30 cellular contexts compared by ENCODE assay signal in genomic region chr5:25128606-25129005, GRCh38.
"Had no signal": no experiment of that assay in that cellular context is flagged by ENCODE, and none has a peak within 500 bp of the region (broad histone marks: within the 10 kb centered on the region; RNA-seq: fewer than 3 reads in every experiment).

No MANE protein-coding gene starts in this region.

- H3K4me3 Mint-ChIP-seq: activated CD4-positive, alpha-beta T cell treated with anti-CD3 and anti-CD28 coated beads, Interleukin-2, amount 10 ng/mL, durations not matched to agents 24 days and 14 days; activated CD8-positive, alpha-beta T cell treated with anti-CD3 and anti-CD28 coated beads for 36 hours; activated naive CD8-positive, alpha-beta T cell treated with anti-CD3 and anti-CD28 coated beads for 36 hours; activated T-cell treated with anti-CD3 and anti-CD28 coated beads, Interleukin-2, amount 50 U/mL, for 72 hours; activated T-helper 17 cell treated with anti-CD3 and anti-CD28 coated beads, Interleukin-2, amount 50 U/mL, for 72 hours had no signal

- DNase-seq: activated CD4-positive, alpha-beta T cell treated with anti-CD3 and anti-CD28 coated beads for 1 hour; activated CD4-positive, alpha-beta T cell treated with anti-CD3 and anti-CD28 coated beads, Interleukin-2, amount 10 ng/mL, durations not matched to agents 24 days and 14 days; activated CD4-positive, alpha-beta T cell treated with anti-CD3 and anti-CD28 coated beads, Interleukin-2, amount 50 U/mL, for 4 hours; activated CD4-positive, CD25-positive, alpha-beta regulatory T cell; activated CD8-positive, alpha-beta T cell treated with anti-CD3 and anti-CD28 coated beads for 36 hours; activated effector memory CD4-positive, alpha-beta T cell treated with anti-CD3 and anti-CD28 coated beads, Interleukin-2, amount 50 U/mL, for 16 hours; activated naive CD4-positive, alpha-beta T cell; activated naive CD4-positive, alpha-beta T cell treated with anti-CD3 and anti-CD28 coated beads, Interleukin-2, amount 50 U/mL, for 16 hours; activated naive CD8-positive, alpha-beta T cell treated with anti-CD3 and anti-CD28 coated beads for 36 hours; activated T-cell treated with anti-CD3 and anti-CD28 coated beads, Interleukin-2, amount 50 U/mL, for 1 hour; activated T-cell treated with anti-CD3 and anti-CD28 coated beads, Interleukin-2, amount 50 U/mL, for 72 hours; amniotic stem cell; aorta; brain microvascular endothelial cell; central memory CD4-positive, alpha-beta T cell; NCI-H1092 treated with DMSO at 0.1 percent for 48 hours; NCI-H1417; NCI-H187 treated with DMSO at 0.1 percent for 48 hours; NCI-H2081; NCI-H345; NCI-H524 treated with DMSO at 0.1 percent for 48 hours; SHP77; SJCRH30; T-helper 1 cell; T-helper 2 cell; T-helper 9 cell had no signal

- H3K27ac Mint-ChIP-seq: activated CD4-positive, alpha-beta T cell treated with anti-CD3 and anti-CD28 coated beads, Interleukin-2, amount 10 ng/mL, durations not matched to agents 24 days and 14 days; activated CD8-positive, alpha-beta T cell treated with anti-CD3 and anti-CD28 coated beads for 36 hours; activated naive CD8-positive, alpha-beta T cell treated with anti-CD3 and anti-CD28 coated beads for 36 hours; activated T-cell treated with anti-CD3 and anti-CD28 coated beads, Interleukin-2, amount 50 U/mL, for 72 hours; activated T-helper 17 cell treated with anti-CD3 and anti-CD28 coated beads, Interleukin-2, amount 50 U/mL, for 72 hours had no signal

- H3K4me1 Mint-ChIP-seq: activated CD4-positive, alpha-beta T cell treated with anti-CD3 and anti-CD28 coated beads, Interleukin-2, amount 10 ng/mL, durations not matched to agents 24 days and 14 days; activated naive CD8-positive, alpha-beta T cell treated with anti-CD3 and anti-CD28 coated beads for 36 hours; activated T-helper 17 cell treated with anti-CD3 and anti-CD28 coated beads, Interleukin-2, amount 50 U/mL, for 72 hours had no signal

- H3K36me3 Mint-ChIP-seq: activated naive CD8-positive, alpha-beta T cell treated with anti-CD3 and anti-CD28 coated beads for 36 hours had no signal

- H3K27ac ChIP-seq: brain microvascular endothelial cell, SJCRH30, SK-N-MC, VCaP had no signal

- H3K4me1 ChIP-seq: SJCRH30 had no signal

- H3K9me3 ChIP-seq: SJCRH30 had no signal

- ATAC-seq: activated CD8-positive, alpha-beta T cell treated with anti-CD3 and anti-CD28 coated beads for 36 hours; activated T-cell treated with anti-CD3 and anti-CD28 coated beads, Interleukin-2, amount 50 U/mL, for 72 hours; activated T-helper 17 cell treated with anti-CD3 and anti-CD28 coated beads, Interleukin-2, amount 50 U/mL, for 72 hours; Panc1 had no signal

- H3K4me3 ChIP-seq: SJCRH30, SK-N-MC had no signal

- H3K27me3 ChIP-seq: brain microvascular endothelial cell, SJCRH30 had no signal

- H3K36me3 ChIP-seq: brain microvascular endothelial cell, SJCRH30 had no signal

- H3K27me3 Mint-ChIP-seq: activated CD4-positive, alpha-beta T cell treated with anti-CD3 and anti-CD28 coated beads, Interleukin-2, amount 10 ng/mL, durations not matched to agents 24 days and 14 days; activated CD8-positive, alpha-beta T cell treated with anti-CD3 and anti-CD28 coated beads for 36 hours; activated naive CD8-positive, alpha-beta T cell treated with anti-CD3 and anti-CD28 coated beads for 36 hours; activated T-helper 17 cell treated with anti-CD3 and anti-CD28 coated beads, Interleukin-2, amount 50 U/mL, for 72 hours had no signal
